ENCODE assay signal across 8 cellular contexts in the genomic region with DNA sequence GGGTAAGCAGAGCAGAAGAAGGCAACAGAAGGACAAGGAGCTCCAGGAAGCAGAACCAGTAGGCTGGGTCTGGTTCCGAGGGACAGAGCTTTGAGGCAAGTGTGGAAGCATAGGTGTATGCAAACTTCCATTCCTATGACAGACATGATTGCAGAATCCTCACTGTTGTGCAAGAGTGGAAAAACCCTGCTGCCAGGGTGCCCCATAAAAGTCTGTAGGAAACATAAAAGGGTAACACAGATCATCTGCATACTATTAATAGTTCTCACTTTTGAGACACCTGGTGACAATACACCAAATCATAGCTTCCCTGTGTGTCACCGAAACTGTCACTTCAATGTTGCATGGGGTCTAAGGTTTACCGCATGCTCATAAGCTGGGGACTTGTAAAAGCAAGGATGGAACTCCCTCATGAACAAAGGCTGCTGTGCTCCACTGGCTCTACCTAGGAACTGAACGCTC. TPM values are rescaled to one million over a fixed set of nuclear protein-coding genes. Genes with fewer than 3 reads are reported as not detected.
DNase-seq lines count a peak whose midpoint lies in the region; ATAC-seq and TF ChIP-seq lines count a peak whose summit lies in the region.

No MANE protein-coding gene starts in this region.

- 72 to 83% methylated on average over 4 of the region's 4 CpGs for WGBS in body of pancreas, 2 donors

- no peaks in the 10 kb centered on the region for H3K9me3 Mint-ChIP-seq in chondrocyte (ENCODE audit: low read depth)

- DNase-seq in chondrocyte (ENCODE audit: low spot score) (no peak), hypothalamus (lab: John Stamatoyannopoulos, UW) (no peak), NCI-H524 treated with DMSO at 0.1 percent for 48 hours (lab: John Stamatoyannopoulos, UW) (no peak), body of pancreas (no peak)
- DNase-seq in activated CD4-positive, alpha-beta T cell treated with anti-CD3 and anti-CD28 coated beads, Interleukin-2, amount 50 U/mL, for 48 hours, result no peak

- H3K4me1 ChIP-seq in BLaER1, result peaks cover 93% of the 10 kb centered on the region
- H3K4me1 ChIP-seq in body of pancreas, result no peaks in the 10 kb centered on the region

- no peak for TF ChIP-seq POLR2A in body of pancreas (IDR thresholded peaks at IDR 0.05)

- H3K27ac ChIP-seq in BLaER1 (no peak overlapping the region), body of pancreas (no peak overlapping the region)

- H3K4me1 Mint-ChIP-seq in chondrocyte (ENCODE audit: low read depth), result peaks cover 48% of the 10 kb centered on the region

- peak overlapping the region; percentile 33 for H3K4me2 ChIP-seq in BLaER1

- H3K36me3 Mint-ChIP-seq in chondrocyte (ENCODE audit: low read depth), result peaks cover 26% of the 10 kb centered on the region

- H3K27me3 ChIP-seq in BLaER1 (no peaks in the 10 kb centered on the region), body of pancreas (no peaks in the 10 kb centered on the region)

- ATAC-seq in GM18909 (IDR thresholded peaks at IDR 0.05; ENCODE audit: poor library complexity, unreplicated experiment), result peak; percentile 73
- peak; percentile 56 for ATAC-seq in HG03135 (IDR thresholded peaks at IDR 0.05; ENCODE audit: unreplicated experiment)
- ATAC-seq in body of pancreas, result no peak

- H3K9ac ChIP-seq in BLaER1, result no peak overlapping the region

- intact Hi-C loops in body of pancreas (cut with DNase I), result no loop called here

- no peak overlapping the region for H3K4me3 Mint-ChIP-seq in chondrocyte (ENCODE audit: unreplicated experiment)

- no peaks in the 10 kb centered on the region for H3K27me3 Mint-ChIP-seq in chondrocyte (ENCODE audit: low read depth)

- TF ChIP-seq CTCF in chondrocyte (IDR thresholded peaks at IDR 0.05) (no peak), body of pancreas (IDR thresholded peaks at IDR 0.05) (no peak)

- peak overlapping the region; percentile 88 for H3K27ac Mint-ChIP-seq in chondrocyte (ENCODE audit: unreplicated experiment)

- H4K20me1 ChIP-seq in BLaER1, result peaks cover 100% of the 10 kb centered on the region

- H3K36me3 ChIP-seq in BLaER1 (peaks cover 70% of the 10 kb centered on the region), body of pancreas (replicated peaks in 1 of 2; ENCODE audit: insufficient read depth in 1 of 2, low read depth in 2 of 2) (peaks cover 0 to 3% of the 10 kb centered on the region in 2 donors)

- H3K9me3 ChIP-seq in BLaER1 (no peaks in the 10 kb centered on the region), body of pancreas (no peaks in the 10 kb centered on the region)

- H3K4me3 ChIP-seq in BLaER1, result no peak overlapping the region
- no peak overlapping the region for H3K4me3 ChIP-seq in body of pancreas

RNA-seq across cellular contexts. Expression of a gene that starts 39.7 kb away (rescaled TPM):
- total RNA-seq in chondrocyte, result 74.7 to 85.4 TPM (median 75.2 TPM) in 3 replicates
- 10 to 100 TPM; 35.9 to 54.7 TPM for total RNA-seq in body of pancreas
